ENCODE assay signal across 16 cellular contexts in genomic region chr6:69914015-69914485, GRCh38. TPM values are rescaled to one million over a fixed set of nuclear protein-coding genes. Genes with fewer than 3 reads are reported as not detected.
DNase-seq lines count a peak whose midpoint lies in the region; TF ChIP-seq lines count a peak whose summit lies in the region.
"Had no signal": no experiment of that assay in that cellular context is flagged by ENCODE, and none has a peak within 500 bp of the region (broad histone marks: within the 10 kb centered on the region; RNA-seq: fewer than 3 reads in every experiment).

No MANE protein-coding gene starts in this region.

- no TSS peak for BruUV-seq in PC-9 (replicated peaks; lab: Mats Ljungman, UMichigan)

- H3K36me3 ChIP-seq in esophagus squamous epithelium, result no peaks in the 10 kb centered on the region
- H3K36me3 ChIP-seq in PC-9 (ENCODE audit: low read depth), result no peaks in the 10 kb centered on the region

- H3K4me1 ChIP-seq in esophagus squamous epithelium (no peaks in the 10 kb centered on the region), PC-9 (replicated peaks; ENCODE audit: insufficient read depth) (no peaks in the 10 kb centered on the region)

- no peak for TF ChIP-seq POLR2A in esophagus squamous epithelium (IDR thresholded peaks at IDR 0.05)

- H3K79me2 ChIP-seq in PC-9 (ENCODE audit: low read depth), result no peaks in the 10 kb centered on the region

- no peaks in the 10 kb centered on the region for H3K36me3 Mint-ChIP-seq in endothelial cell (ENCODE audit: low read depth, unreplicated experiment)
- H3K36me3 Mint-ChIP-seq in progenitor cell of endocrine pancreas (ENCODE audit: insufficient read depth), result peaks cover 4% of the 10 kb centered on the region
- H3K36me3 Mint-ChIP-seq in mesothelial cell of epicardium, result no peaks in the 10 kb centered on the region

- H4K20me1 ChIP-seq in PC-9 (ENCODE audit: insufficient read depth), result no peaks in the 10 kb centered on the region; the same call in 1 of the 2 replicates

- DNase-seq in NCI-H446 treated with DMSO at 0.1 percent for 48 hours (lab: John Stamatoyannopoulos, UW) (peak; percentile 49), endothelial cell (ENCODE audit: low spot score) (no peak), progenitor cell of endocrine pancreas (ENCODE audit: low spot score, unreplicated experiment) (no peak), mesothelial cell of epicardium (ENCODE audit: low spot score in 2 of 2, unreplicated experiment in 2 of 2) (no peak), esophagus squamous epithelium (lab: John Stamatoyannopoulos, UW) (no peak), PC-9 (no peak), NCI-H1694 (lab: John Stamatoyannopoulos, UW) (no peak)
- DNase-seq: activated CD4-positive, alpha-beta T cell treated with anti-CD3 and anti-CD28 coated beads, Interleukin-2, amount 50 U/mL, for 4 hours; anterior cingulate cortex; dorsolateral prefrontal cortex; stimulated activated CD4-positive, alpha-beta T cell treated with anti-CD3 and anti-CD28 coated beads, Interleukin-2, amount 100 ng/mL, for 48 hours; T-helper 9 cell had no signal

- no peaks in the 10 kb centered on the region; the same call in 1 of the 2 replicates for H3K9me2 ChIP-seq in PC-9 (ENCODE audit: insufficient read depth)

- H3K27ac Mint-ChIP-seq in endothelial cell (ENCODE audit: unreplicated experiment) (no peak overlapping the region), progenitor cell of endocrine pancreas (peak overlapping the region; percentile 64), mesothelial cell of epicardium (no peak overlapping the region)
- H3K27ac Mint-ChIP-seq: activated T-helper 2 cell treated with anti-CD3 and anti-CD28 coated beads, Interferon-gamma antibody, Interleukin-2, Interleukin-4, amounts not matched to agents 10 μg/mL and 5 μg/mL and 100 μg/mL, durations not matched to agents 14 hours and 24 hours and 36 hours had no signal

- H3K9me3 ChIP-seq in esophagus squamous epithelium (no peaks in the 10 kb centered on the region), PC-9 (ENCODE audit: insufficient read depth, low read depth) (no peaks in the 10 kb centered on the region)

- H3K4me1 Mint-ChIP-seq in endothelial cell (ENCODE audit: unreplicated experiment), result peaks cover 6% of the 10 kb centered on the region
- H3K4me1 Mint-ChIP-seq in progenitor cell of endocrine pancreas (ENCODE audit: low read depth), result peaks cover 26% of the 10 kb centered on the region
- peaks cover 7% of the 10 kb centered on the region for H3K4me1 Mint-ChIP-seq in mesothelial cell of epicardium

- TF ChIP-seq CTCF in GM12872 (IDR thresholded peaks at IDR 0.05; ENCODE audit: insufficient read depth, low read depth, low read length) (0 out of 3 replicates have a peak, but pooled peaks have one; percentile 2), endothelial cell (IDR thresholded peaks at IDR 0.05; ENCODE audit: unreplicated experiment) (peak; percentile 42), progenitor cell of endocrine pancreas (IDR thresholded peaks at IDR 0.05; ENCODE audit: unreplicated experiment) (peak; percentile 19), mesothelial cell of epicardium (IDR thresholded peaks at IDR 0.05; ENCODE audit: unreplicated experiment) (no peak), esophagus squamous epithelium (IDR thresholded peaks at IDR 0.05) (no peak), PC-9 (conservative IDR thresholded peaks at IDR 0.05) (no peak)

- WGBS in esophagus squamous epithelium, 2 donors, result 56 to 58% methylated on average over 2 of the region's 2 CpGs

- no peak overlapping the region for H3K4me2 ChIP-seq in PC-9

- no peak overlapping the region for H2AFZ ChIP-seq in PC-9

- H3K9me3 Mint-ChIP-seq in endothelial cell (ENCODE audit: unreplicated experiment) (no peaks in the 10 kb centered on the region), progenitor cell of endocrine pancreas (ENCODE audit: low read depth) (peaks cover 18% of the 10 kb centered on the region), mesothelial cell of epicardium (no peaks in the 10 kb centered on the region)
- H3K9me3 Mint-ChIP-seq: activated T-helper 2 cell treated with anti-CD3 and anti-CD28 coated beads, Interferon-gamma antibody, Interleukin-2, Interleukin-4, amounts not matched to agents 10 μg/mL and 5 μg/mL and 100 μg/mL, durations not matched to agents 14 hours and 24 hours and 36 hours had no signal

- H3K27me3 Mint-ChIP-seq in endothelial cell (ENCODE audit: unreplicated experiment) (no peaks in the 10 kb centered on the region), progenitor cell of endocrine pancreas (no peaks in the 10 kb centered on the region), mesothelial cell of epicardium (ENCODE audit: low read depth) (no peaks in the 10 kb centered on the region)

- H3K4me3 ChIP-seq in esophagus squamous epithelium, result no peak overlapping the region
- H3K4me3 ChIP-seq in PC-9, result no peak overlapping the region
- H3K4me3 ChIP-seq: dorsolateral prefrontal cortex had no signal

- H3K4me3 Mint-ChIP-seq in endothelial cell (ENCODE audit: unreplicated experiment) (no peak overlapping the region), progenitor cell of endocrine pancreas (ENCODE audit: low read depth) (peak overlapping the region; percentile 21), mesothelial cell of epicardium (no peak overlapping the region)

- POLR2A ChIA-PET in PC-9 (lab: Charles Lee; ENCODE audit: unreplicated experiment), result interaction anchor here (0.6 kb wide), 1 partner anchor 281 kb away, joined by 3 read pairs; no protein-coding TSS in a partner anchor

- H3F3A ChIP-seq in PC-9 (ENCODE audit: insufficient read depth, low read depth), result no peaks in the 10 kb centered on the region

- intact Hi-C loops in esophagus squamous epithelium (cut with DNase I), result no loop called here
- intact Hi-C loops in PC-9 (cut with micrococcal nuclease; ENCODE audit: unreplicated experiment), result no loop called here

- CTCF ChIA-PET in PC-9 (lab: Charles Lee), result no interaction called here

- H3K27me3 ChIP-seq in esophagus squamous epithelium (no peaks in the 10 kb centered on the region), PC-9 (ENCODE audit: insufficient read depth, low read depth) (no peaks in the 10 kb centered on the region)
- H3K27me3 ChIP-seq: dorsolateral prefrontal cortex had no signal

- H3K27ac ChIP-seq in esophagus squamous epithelium (no peak overlapping the region), PC-9 (no peak overlapping the region)
- H3K27ac ChIP-seq: C4-2B, dorsolateral prefrontal cortex had no signal

RNA-seq across cellular contexts. Expression of gene COL19A1, which starts 47.7 kb away (rescaled TPM):
- total RNA-seq in endothelial cell (ENCODE audit: unreplicated experiment) (0.33 TPM), progenitor cell of endocrine pancreas (2.3 and 3.5 TPM in 2 replicates), mesothelial cell of epicardium (0.18 to 0.43 TPM (median 0.25 TPM) in 3 replicates), esophagus squamous epithelium (under 1 TPM in 1 of 4 donors, not detected in 3; 0.19 TPM), PC-9 (2021) (not detected in 2 replicates)
- total RNA-seq: renal cortical epithelial cell had no signal

Comparison
In these comparisons a context has a peak if more than half of its experiments do, and no peak if none do; other contexts are left out.
1. CTCF ChIP-seq: peak in GM12872 (single experiment), endothelial cell (single experiment) and progenitor cell of endocrine pancreas (single experiment); none in mesothelial cell of epicardium (single experiment), esophagus squamous epithelium (0 of 6) and PC-9 (single experiment).